ENCODE assay signal across 10 cellular contexts in genomic region chr5:93995126-93995621, GRCh38.
DNase-seq lines count a peak whose midpoint lies in the region; ATAC-seq lines count a peak whose summit lies in the region.
"Had no signal": no experiment of that assay in that cellular context is flagged by ENCODE, and none has a peak within 500 bp of the region (broad histone marks: within the 10 kb centered on the region; RNA-seq: fewer than 3 reads in every experiment).

No MANE protein-coding gene starts in this region.

- H3K27ac Mint-ChIP-seq in activated T-helper 1 cell treated with anti-CD3 and anti-CD28 coated beads, Interleukin-12 subunit alpha, Interleukin-12 subunit beta, Interleukin-2, Interleukin-4 antibody, amounts not matched to agents 30 ng/mL and 10 ng/mL and 1 ng/mL, durations not matched to agents 14 hours and 24 hours and 36 hours: no peak overlapping the region
- H3K27ac Mint-ChIP-seq: activated T-cell treated with anti-CD3 and anti-CD28 coated beads, Interleukin-2, amount 50 U/mL, for 72 hours had no signal

- ATAC-seq in GM19452 (IDR thresholded peaks at IDR 0.05; ENCODE audit: unreplicated experiment) (peak; percentile 80), HG03432 (IDR thresholded peaks at IDR 0.05; ENCODE audit: unreplicated experiment) (peak; percentile 84), HG03139 (IDR thresholded peaks at IDR 0.05; ENCODE audit: unreplicated experiment) (no peak)

- H3K4me1 Mint-ChIP-seq in activated T-helper 1 cell treated with anti-CD3 and anti-CD28 coated beads, Interleukin-12 subunit alpha, Interleukin-12 subunit beta, Interleukin-2, Interleukin-4 antibody, amounts not matched to agents 30 ng/mL and 10 ng/mL and 1 ng/mL, durations not matched to agents 14 hours and 24 hours and 36 hours (ENCODE audit: low read depth): peaks cover 5% of the 10 kb centered on the region

- no peaks in the 10 kb centered on the region for H3K36me3 Mint-ChIP-seq in activated T-helper 1 cell treated with anti-CD3 and anti-CD28 coated beads, Interleukin-12 subunit alpha, Interleukin-12 subunit beta, Interleukin-2, Interleukin-4 antibody, amounts not matched to agents 30 ng/mL and 10 ng/mL and 1 ng/mL, durations not matched to agents 14 hours and 24 hours and 36 hours (ENCODE audit: low read depth)

- DNase-seq in GM03348 (ENCODE audit: low spot score) (peak; percentile 5), foreskin melanocyte (peak; percentile 40), DMS79 (lab: John Stamatoyannopoulos, UW) (no peak)
- no peak for DNase-seq in activated T-helper 1 cell treated with anti-CD3 and anti-CD28 coated beads, Interleukin-12 subunit alpha, Interleukin-12 subunit beta, Interleukin-2, Interleukin-4 antibody, amounts not matched to agents 30 ng/mL and 10 ng/mL and 1 ng/mL, durations not matched to agents 14 hours and 24 hours and 36 hours (ENCODE audit: low spot score)
- no peak for DNase-seq in activated CD4-positive, alpha-beta T cell treated with anti-CD3 and anti-CD28 coated beads for 1 hour
- DNase-seq: activated T-cell treated with anti-CD3 and anti-CD28 coated beads, Interleukin-2, amount 50 U/mL, for 72 hours; NCI-H1694 had no signal

- no peak overlapping the region for H3K4me3 Mint-ChIP-seq in activated T-helper 1 cell treated with anti-CD3 and anti-CD28 coated beads, Interleukin-12 subunit alpha, Interleukin-12 subunit beta, Interleukin-2, Interleukin-4 antibody, amounts not matched to agents 30 ng/mL and 10 ng/mL and 1 ng/mL, durations not matched to agents 14 hours and 24 hours and 36 hours
- H3K4me3 Mint-ChIP-seq: activated T-cell treated with anti-CD3 and anti-CD28 coated beads, Interleukin-2, amount 50 U/mL, for 72 hours had no signal

- intact Hi-C loops in activated T-helper 1 cell treated with anti-CD3 and anti-CD28 coated beads, Interleukin-12 subunit alpha, Interleukin-12 subunit beta, Interleukin-2, Interleukin-4 antibody, amounts not matched to agents 30 ng/mL and 10 ng/mL and 1 ng/mL, durations not matched to agents 14 hours and 24 hours and 36 hours (cut with micrococcal nuclease): no loop called here

- no peaks in the 10 kb centered on the region for H3K9me3 Mint-ChIP-seq in activated T-helper 1 cell treated with anti-CD3 and anti-CD28 coated beads, Interleukin-12 subunit alpha, Interleukin-12 subunit beta, Interleukin-2, Interleukin-4 antibody, amounts not matched to agents 30 ng/mL and 10 ng/mL and 1 ng/mL, durations not matched to agents 14 hours and 24 hours and 36 hours
- H3K9me3 Mint-ChIP-seq: activated T-cell treated with anti-CD3 and anti-CD28 coated beads, Interleukin-2, amount 50 U/mL, for 72 hours had no signal

- no peaks in the 10 kb centered on the region for H3K27me3 Mint-ChIP-seq in activated T-helper 1 cell treated with anti-CD3 and anti-CD28 coated beads, Interleukin-12 subunit alpha, Interleukin-12 subunit beta, Interleukin-2, Interleukin-4 antibody, amounts not matched to agents 30 ng/mL and 10 ng/mL and 1 ng/mL, durations not matched to agents 14 hours and 24 hours and 36 hours (ENCODE audit: insufficient read depth)

Comparison
In these comparisons a context has a peak if more than half of its experiments do, and no peak if none do; other contexts are left out.
1. DNase-seq: peak in GM03348 (single experiment) and foreskin melanocyte (single experiment); none in DMS79 (single experiment), activated T-helper 1 cell treated with anti-CD3 and anti-CD28 coated beads, Interleukin-12 subunit alpha, Interleukin-12 subunit beta, Interleukin-2, Interleukin-4 antibody, amounts not matched to agents 30 ng/mL and 10 ng/mL and 1 ng/mL, durations not matched to agents 14 hours and 24 hours and 36 hours (single experiment) and activated CD4-positive, alpha-beta T cell treated with anti-CD3 and anti-CD28 coated beads for 1 hour (single experiment).